ENCODE assay signal across 8 cellular contexts in genomic region chr19:20664342-20664916, GRCh38. TPM values are rescaled to one million over a fixed set of nuclear protein-coding genes. Genes with fewer than 3 reads are reported as not detected.
DNase-seq lines count a peak whose midpoint lies in the region; ATAC-seq, FAIRE-seq and TF ChIP-seq lines count a peak whose summit lies in the region.
"Not testable (repeated sequence)": the region's sequence is repeated elsewhere in the genome, so short reads cannot be mapped to it uniquely, and the experiment has no call there.

No MANE protein-coding gene starts in this region.

- BruUV-seq in K562 (replicated peaks; lab: Mats Ljungman, UMichigan): not testable (repeated sequence)

- peaks cover 4 to 40% (median 9%) of the 10 kb centered on the region in 4 donors for H3K4me1 Mint-ChIP-seq in CD4-positive, CD25-positive, alpha-beta regulatory T cell
- peaks cover 18% of the 10 kb centered on the region for H3K4me1 Mint-ChIP-seq in activated CD8-positive, alpha-beta memory T cell treated with anti-CD3 and anti-CD28 coated beads, Interleukin-2, amount 10 ng/mL, durations not matched to agents 7 days and 5 days
- peaks cover 0 to 15% of the 10 kb centered on the region in 2 donors for H3K4me1 Mint-ChIP-seq in natural killer cell treated with Interleukin-12 subunit alpha and Interleukin-12 subunit beta and Interleukin-15 and Interleukin-18, amount 100 ng/mL, for 72 hours (ENCODE audit: low read depth in 2 of 2)

- peak overlapping the region in 2 of 3 donors; percentile 62 to 90 for H3K27ac Mint-ChIP-seq in CD4-positive, CD25-positive, alpha-beta regulatory T cell
- peak overlapping the region; percentile 65 for H3K27ac Mint-ChIP-seq in activated CD8-positive, alpha-beta memory T cell treated with anti-CD3 and anti-CD28 coated beads, Interleukin-2, amount 10 ng/mL, durations not matched to agents 7 days and 5 days
- peak overlapping the region in 1 of 2 donors; percentile 27 for H3K27ac Mint-ChIP-seq in natural killer cell treated with Interleukin-12 subunit alpha and Interleukin-12 subunit beta and Interleukin-15 and Interleukin-18, amount 100 ng/mL, for 72 hours

- H3K4me3 ChIP-seq in CD4-positive, CD25-positive, alpha-beta regulatory T cell (ENCODE audit: low read depth, low read length): peak overlapping the region; percentile 32
- H3K4me3 ChIP-seq in K562, heart right ventricle, smooth muscle cell, transverse colon: not testable (repeated sequence)

- in situ Hi-C loops in K562 (cut with MboI); transverse colon (cut with MboI; ENCODE audit: low pct_ligation_motif_present in 1 of 4, low pct_unique_long_range_greater_than_20kb in 1 of 4, low sequenced_read_pairs in 3 of 4): not testable (repeated sequence)

- FAIRE-seq in K562 (lab: Jason Lieb, UNC): not testable (repeated sequence)

- H3K4me3 Mint-ChIP-seq in CD4-positive, CD25-positive, alpha-beta regulatory T cell: peak overlapping the region in 3 of 4 donors; percentile 37 to 86 (median 74)
- peak overlapping the region; percentile 39 for H3K4me3 Mint-ChIP-seq in activated CD8-positive, alpha-beta memory T cell treated with anti-CD3 and anti-CD28 coated beads, Interleukin-2, amount 10 ng/mL, durations not matched to agents 7 days and 5 days
- H3K4me3 Mint-ChIP-seq in natural killer cell treated with Interleukin-12 subunit alpha and Interleukin-12 subunit beta and Interleukin-15 and Interleukin-18, amount 100 ng/mL, for 72 hours: peak overlapping the region; percentile 8

- TF ChIP-seq POLR2A in K562 (conservative IDR thresholded peaks at IDR 0.05); transverse colon (IDR thresholded peaks at IDR 0.05): not testable (repeated sequence)

- POLR2A ChIA-PET in K562 (lab: Yijun Ruan, JAX): not testable (repeated sequence)

- TF ChIP-seq RAD21 in K562 (CRISPR knock-in tag; conservative IDR thresholded peaks at IDR 0.05 in 1 of 2, IDR thresholded peaks at IDR 0.05 in 1 of 2): not testable (repeated sequence)

- 11% methylated on average over 11 of the region's 11 CpGs for WGBS in K562 (ENCODE audit: insufficient coverage, low coverage, missing lambda C conversion rate)
- WGBS in heart right ventricle, 2 donors: 73 to 77% methylated on average over 11 of the region's 11 CpGs
- 74% methylated on average over 11 of the region's 11 CpGs for WGBS in smooth muscle cell (ENCODE audit: low lambda C conversion rate)
- WGBS in transverse colon (ENCODE audit: low coverage in 1 of 2), 2 donors: 18 to 43% methylated on average over 2 to 11 of the region's 11 CpGs

- not testable (repeated sequence) for H3K4me1 ChIP-seq in CD4-positive, CD25-positive, alpha-beta regulatory T cell (ENCODE audit: control insufficient read depth, insufficient read depth, low read length, poor library complexity, severe bottlenecking); K562 (replicated peaks in 1 of 2; ENCODE audit: control insufficient read depth in 2 of 2, insufficient read depth in 2 of 2, low read length in 2 of 2); smooth muscle cell (ENCODE audit: low read depth); transverse colon
- peaks cover 0 to 24% (median 16%) of the 10 kb centered on the region in 9 donors for H3K4me1 ChIP-seq in heart right ventricle

- not testable (repeated sequence) for H3K4me2 ChIP-seq in K562 (ENCODE audit: insufficient read depth, low read length)
- peak overlapping the region; percentile 31 for H3K4me2 ChIP-seq in smooth muscle cell

- intact Hi-C loops in K562 (cut with micrococcal nuclease); transverse colon (cut with DNase I; ENCODE audit: low total_unique reads): not testable (repeated sequence)
- intact Hi-C loops in heart right ventricle (cut with DNase I): loop anchor here in 4 of 10 donors (5.0 to 10.0 kb wide), 5 partner anchors 97 to 258 kb away; partner anchors contain the start of genes ZNF737 (in 3 of the 4), ZNF66 (in 2 of the 4) and ZNF85 (in 1 of the 4)

- not testable (repeated sequence) for H3K27me3 Mint-ChIP-seq in CD4-positive, CD25-positive, alpha-beta regulatory T cell; activated CD8-positive, alpha-beta memory T cell treated with anti-CD3 and anti-CD28 coated beads, Interleukin-2, amount 10 ng/mL, durations not matched to agents 7 days and 5 days; natural killer cell treated with Interleukin-12 subunit alpha and Interleukin-12 subunit beta and Interleukin-15 and Interleukin-18, amount 100 ng/mL, for 72 hours

- H2AFZ ChIP-seq in K562 (ENCODE audit: low read depth, low read length): peak overlapping the region; percentile 66; the same call in 1 of the 2 replicates
- H2AFZ ChIP-seq in smooth muscle cell (ENCODE audit: low read depth): peak overlapping the region; percentile 74

- not testable (repeated sequence) for H3K27me3 ChIP-seq in CD4-positive, CD25-positive, alpha-beta regulatory T cell (ENCODE audit: control insufficient read depth, insufficient read depth, low read length); K562 (ENCODE audit: control insufficient read depth in 2 of 2, insufficient read depth in 2 of 2, low read length in 2 of 2); heart right ventricle; smooth muscle cell (ENCODE audit: low read depth); transverse colon

- H3K9me3 ChIP-seq in CD4-positive, CD25-positive, alpha-beta regulatory T cell (ENCODE audit: control insufficient read depth in 2 of 2, low read length in 2 of 2); K562 (replicated peaks; ENCODE audit: control insufficient read depth, insufficient read depth, low read depth, low read length); smooth muscle cell (replicated peaks; ENCODE audit: low read depth); transverse colon: not testable (repeated sequence)
- H3K9me3 ChIP-seq in heart right ventricle: peaks cover 0 to 12% (median 0%) of the 10 kb centered on the region in 11 donors

- not testable (repeated sequence) for TF ChIP-seq EP300 in K562 (IDR thresholded peaks at IDR 0.05; ENCODE audit: low read length); transverse colon (IDR thresholded peaks at IDR 0.05; ENCODE audit: low read depth)

- not testable (repeated sequence) for ATAC-seq in CD4-positive, CD25-positive, alpha-beta regulatory T cell (ENCODE audit: low read depth in 2 of 2); activated CD8-positive, alpha-beta memory T cell treated with anti-CD3 and anti-CD28 coated beads, Interleukin-2, amount 10 ng/mL, durations not matched to agents 7 days and 5 days; K562; heart right ventricle; natural killer cell treated with Interleukin-12 subunit alpha and Interleukin-12 subunit beta and Interleukin-15 and Interleukin-18, amount 100 ng/mL, for 72 hours

- CTCF ChIA-PET in activated CD8-positive, alpha-beta memory T cell treated with anti-CD3 and anti-CD28 coated beads, Interleukin-2, amount 10 ng/mL, durations not matched to agents 7 days and 5 days (lab: Charles Lee); K562 (lab: Yijun Ruan, JAX; ENCODE audit: low intra/inter-chr PET ratio): not testable (repeated sequence)

- H3K9me3 Mint-ChIP-seq in CD4-positive, CD25-positive, alpha-beta regulatory T cell: peaks cover 0 to 10% (median 0%) of the 10 kb centered on the region in 7 donors
- not testable (repeated sequence) for H3K9me3 Mint-ChIP-seq in activated CD8-positive, alpha-beta memory T cell treated with anti-CD3 and anti-CD28 coated beads, Interleukin-2, amount 10 ng/mL, durations not matched to agents 7 days and 5 days (ENCODE audit: low read depth); natural killer cell treated with Interleukin-12 subunit alpha and Interleukin-12 subunit beta and Interleukin-15 and Interleukin-18, amount 100 ng/mL, for 72 hours

- H3K9ac ChIP-seq in K562 (ENCODE audit: insufficient read depth in 1 of 2, low read depth in 2 of 2, low read length in 2 of 2); smooth muscle cell (ENCODE audit: low read depth): not testable (repeated sequence)

- H3K27ac ChIP-seq in CD4-positive, CD25-positive, alpha-beta regulatory T cell (ENCODE audit: insufficient read depth, low read length, poor library complexity, severe bottlenecking); K562 (ENCODE audit: extremely low read depth, low read depth, low read length): not testable (repeated sequence)
- H3K27ac ChIP-seq in heart right ventricle (peak overlapping the region in 8 of 10 donors; percentile 44 to 83 (median 68)), smooth muscle cell (ENCODE audit: low read depth) (peak overlapping the region; percentile 20), transverse colon (peak overlapping the region in 3 of 4 donors; percentile 31 to 51 (median 41))

- H4K20me1 ChIP-seq in K562 (replicated peaks; ENCODE audit: control insufficient read depth, insufficient read depth, low read length); smooth muscle cell (ENCODE audit: low read depth): not testable (repeated sequence)

- not testable (repeated sequence) for H3K36me3 ChIP-seq in CD4-positive, CD25-positive, alpha-beta regulatory T cell (ENCODE audit: control insufficient read depth, insufficient read depth, low read length); K562 (ENCODE audit: control insufficient read depth, insufficient read depth, low read length); heart right ventricle; smooth muscle cell (ENCODE audit: low read depth); transverse colon

- peaks cover 20% of the 10 kb centered on the region for H3K79me2 ChIP-seq in K562 (ENCODE audit: control insufficient read depth, insufficient read depth, low read length)
- peaks cover 14% of the 10 kb centered on the region for H3K79me2 ChIP-seq in smooth muscle cell (ENCODE audit: low read depth)

- H3F3A ChIP-seq in smooth muscle cell (ENCODE audit: low read depth): not testable (repeated sequence)

- H3K9me1 ChIP-seq in K562 (ENCODE audit: control insufficient read depth, insufficient read depth, low read length): not testable (repeated sequence)

- DNase-seq in CD4-positive, CD25-positive, alpha-beta regulatory T cell; activated CD8-positive, alpha-beta memory T cell treated with anti-CD3 and anti-CD28 coated beads, Interleukin-2, amount 10 ng/mL, durations not matched to agents 7 days and 5 days; K562 (ENCODE audit: extremely low read depth in 1 of 4, low spot score in 3 of 4); heart right ventricle; natural killer cell treated with Interleukin-12 subunit alpha and Interleukin-12 subunit beta and Interleukin-15 and Interleukin-18, amount 100 ng/mL, for 72 hours (ENCODE audit: low spot score); smooth muscle cell (lab: John Stamatoyannopoulos, UW; ENCODE audit: unreplicated experiment); transverse colon: not testable (repeated sequence)
- DNase-seq in MV-4-11 (lab: John Stamatoyannopoulos, UW): peak; percentile 61

- not testable (repeated sequence) for TF ChIP-seq CTCF in K562 (IDR thresholded peaks at IDR 0.05 in 2 of 3, conservative IDR thresholded peaks at IDR 0.05 in 1 of 3; ENCODE audit: insufficient read depth in 2 of 3, low read depth in 1 of 3, low read length in 3 of 3); heart right ventricle (IDR thresholded peaks at IDR 0.05); smooth muscle cell (IDR thresholded peaks at IDR 0.05; ENCODE audit: borderline replicate concordance, insufficient read depth, poor library complexity, severe bottlenecking); transverse colon (IDR thresholded peaks at IDR 0.05)

- peaks cover 13% of the 10 kb centered on the region for H3K36me3 Mint-ChIP-seq in CD4-positive, CD25-positive, alpha-beta regulatory T cell
- H3K36me3 Mint-ChIP-seq in activated CD8-positive, alpha-beta memory T cell treated with anti-CD3 and anti-CD28 coated beads, Interleukin-2, amount 10 ng/mL, durations not matched to agents 7 days and 5 days: peaks cover 44% of the 10 kb centered on the region
- H3K36me3 Mint-ChIP-seq in natural killer cell treated with Interleukin-12 subunit alpha and Interleukin-12 subunit beta and Interleukin-15 and Interleukin-18, amount 100 ng/mL, for 72 hours: not testable (repeated sequence)

RNA-seq across cellular contexts. Expression of gene ZNF626, which starts 3.1 kb away (rescaled TPM):
- total RNA-seq in CD4-positive, CD25-positive, alpha-beta regulatory T cell: 4.0 TPM
- 10 to 100 TPM in 2 of 4 donors, 1 to 10 TPM in 2; 4.5 to 17.3 (median 8.9) TPM for polyA plus RNA-seq in CD4-positive, CD25-positive, alpha-beta regulatory T cell
- total RNA-seq in activated CD8-positive, alpha-beta memory T cell treated with anti-CD3 and anti-CD28 coated beads, Interleukin-2, amount 10 ng/mL, durations not matched to agents 7 days and 5 days: 1 to 10 TPM; 7.9 to 8.1 TPM
- 6.3 and 12.8 TPM in 2 replicates for total RNA-seq in K562 (2011; cell fraction: chromatin; rRNA removed; ENCODE audit: low replicate concordance)
- 3.5 and 4.5 TPM in 2 replicates for total RNA-seq in K562 (2011; cell fraction: nucleolus; rRNA removed)
- 10.3 and 13.1 TPM in 2 replicates for total RNA-seq in K562 (2011; cell fraction: nucleoplasm; rRNA removed)
- total RNA-seq in K562 (2014; rRNA removed): 1.6 and 2.9 TPM in 2 replicates
- 6.1 and 7.9 TPM in 2 replicates for total RNA-seq in K562 (2014; rRNA removed; fragmentation: Illumina TruSeq; extraction: Trizol)
- total RNA-seq in K562 (2015; rRNA removed; fragmentation: Illumina TruSeq; extraction: Trizol): 3.5 and 4.0 TPM in 2 replicates
- total RNA-seq in K562 (2021): 3.9 and 4.1 TPM in 2 replicates
- 1.5 and 7.7 TPM in 2 replicates for polyA plus RNA-seq in K562 (2011; rRNA removed)
- 1.4 and 1.5 TPM in 2 replicates for polyA plus RNA-seq in K562 (2011; cell fraction: cytosol; rRNA removed)
- 0.73 and 2.1 TPM in 2 replicates for polyA plus RNA-seq in K562 (2011; cell fraction: nucleus; rRNA removed)
- polyA plus RNA-seq in K562 (2012): 1.7 and 3.5 TPM in 2 replicates
- polyA plus RNA-seq in K562 (2014; fragmentation: Illumina TruSeq; extraction: Trizol): 2.5 and 3.5 TPM in 2 replicates
- 1 to 10 TPM; 4.4 to 5.5 TPM for polyA plus RNA-seq in K562 (2014; fragmentation: Nextera tagmentation; extraction: Ambion mirVana)
- polyA plus RNA-seq in K562 (2014; rRNA removed): 2.8 and 2.9 TPM in 2 replicates
- polyA minus RNA-seq in K562 (2011; rRNA and poly(A)+ RNA removed): 3.1 and 7.7 TPM in 2 replicates
- 2.0 and 5.4 TPM in 2 replicates for polyA minus RNA-seq in K562 (2011; cell fraction: cytosol; rRNA and poly(A)+ RNA removed)
- 1.7 and 2.6 TPM in 2 replicates for polyA minus RNA-seq in K562 (2011; cell fraction: nucleus; rRNA and poly(A)+ RNA removed)
- 10 to 100 TPM in 3 of 10 donors, 1 to 10 TPM in 7; 7.4 to 12.5 (median 9.2) TPM for total RNA-seq in heart right ventricle
- 1 to 10 TPM; 2.5 to 2.8 TPM for polyA plus RNA-seq in heart right ventricle
- total RNA-seq in natural killer cell treated with Interleukin-12 subunit alpha and Interleukin-12 subunit beta and Interleukin-15 and Interleukin-18, amount 100 ng/mL, for 72 hours: 10 to 100 TPM in 1 of 2 donors, 1 to 10 TPM in 1; 5.7 to 19.4 TPM
- total RNA-seq in smooth muscle cell: 23.0 and 37.2 TPM in 2 replicates
- 8.3 and 10.3 TPM in 2 replicates for polyA plus RNA-seq in smooth muscle cell
- 1 to 10 TPM in 3 of 4 donors, not detected in 1; 1.2 to 7.1 (median 4.1) TPM for total RNA-seq in transverse colon

Comparison
In these comparisons a context has a peak if more than half of its experiments do, and no peak if none do; other contexts are left out.
1. H3K4me3 Mint-ChIP-seq: peak in every context shown above with its lines; median percentile 74 in CD4-positive, CD25-positive, alpha-beta regulatory T cell; 39 in activated CD8-positive, alpha-beta memory T cell treated with anti-CD3 and anti-CD28 coated beads, Interleukin-2, amount 10 ng/mL, durations not matched to agents 7 days and 5 days; 8 in natural killer cell treated with Interleukin-12 subunit alpha and Interleukin-12 subunit beta and Interleukin-15 and Interleukin-18, amount 100 ng/mL, for 72 hours.